Comparison of ENCODE assay signal across 27 cellular contexts in genomic region chr6:27414300-27414699, GRCh38.
"Had no signal": no experiment of that assay in that cellular context is flagged by ENCODE, and none has a peak within 500 bp of the region (broad histone marks: within the 10 kb centered on the region; RNA-seq: fewer than 3 reads in every experiment).

No MANE protein-coding gene starts in this region.

- H3K36me3 ChIP-seq: esophagus squamous epithelium, gastroesophageal sphincter, heart right ventricle, WERI-Rb-1 had no signal

- H3K27ac ChIP-seq: body of pancreas, epithelial cell of prostate, esophagus squamous epithelium, gastroesophageal sphincter, heart right ventricle, WERI-Rb-1 had no signal

- H3K4me1 ChIP-seq: body of pancreas, esophagus squamous epithelium, gastroesophageal sphincter, heart right ventricle had no signal

- H3K4me3 ChIP-seq: body of pancreas, esophagus squamous epithelium, gastroesophageal sphincter, heart right ventricle had no signal

- ATAC-seq: activated CD4-positive, CD25-positive, alpha-beta regulatory T cell treated with anti-CD3 and anti-CD28 coated beads, Interleukin-2, amount 50 U/mL, for 24 hours; activated CD8-positive, alpha-beta T cell treated with anti-CD3 and anti-CD28 coated beads for 36 hours; activated T-cell treated with anti-CD3 and anti-CD28 coated beads, Interleukin-2, amount 50 U/mL, for 4 hours; activated T-helper 17 cell treated with anti-CD3 and anti-CD28 coated beads, Interleukin-2, amount 50 U/mL, for 72 hours; body of pancreas; gastroesophageal sphincter; heart right ventricle; T-helper 17 cell had no signal

- H3K27me3 ChIP-seq: body of pancreas, esophagus squamous epithelium, gastroesophageal sphincter, heart right ventricle had no signal

- DNase-seq: activated B cell treated with CpG ODN at 0.5 μM for 24 hours; activated CD4-positive, alpha-beta T cell treated with anti-CD3 and anti-CD28 coated beads for 48 hours; activated CD4-positive, alpha-beta T cell treated with anti-CD3 and anti-CD28 coated beads, Interleukin-2, amount 50 U/mL, for 1 hour; activated CD4-positive, alpha-beta T cell treated with anti-CD3 and anti-CD28 coated beads, Interleukin-2, amount 50 U/mL, for 48 hours; activated CD8-positive, alpha-beta memory T cell treated with anti-CD3 and anti-CD28 coated beads for 24 hours; activated CD8-positive, alpha-beta T cell treated with anti-CD3 and anti-CD28 coated beads for 36 hours; activated effector memory CD4-positive, alpha-beta T cell treated with Interleukin-2 at 50 U/mL for 16 hours; activated gamma-delta T cell treated with Interleukin-2 at 50 U/mL for 16 hours; activated naive CD4-positive, alpha-beta T cell treated with anti-CD3 and anti-CD28 coated beads, Interleukin-2, amount 50 U/mL, for 16 hours; activated naive CD4-positive, alpha-beta T cell treated with Interleukin-2 at 50 U/mL for 16 hours; activated T-cell treated with anti-CD3 and anti-CD28 coated beads, Interleukin-2, amount 50 U/mL, for 4 hours; amniotic stem cell; aorta; body of pancreas; cortex of kidney; dermis blood vessel endothelial cell; effector CD8-positive, alpha-beta T cell; esophagus squamous epithelium; foreskin melanocyte; heart right ventricle; T-helper 17 cell; T1000; WERI-Rb-1 had no signal

- H3K9me3 ChIP-seq: body of pancreas, esophagus squamous epithelium, gastroesophageal sphincter had no signal
